In genomic region chr9:86945868-86946711, GRCh38 we compare ENCODE assay signal across 8 cellular contexts. TPM values are rescaled to one million over a fixed set of nuclear protein-coding genes. Genes with fewer than 3 reads are reported as not detected.
DNase-seq lines count a peak whose midpoint lies in the region; ATAC-seq and TF ChIP-seq lines count a peak whose summit lies in the region.

No MANE protein-coding gene starts in this region.

- H3K27me3 ChIP-seq in neural progenitor cell (peaks cover 17% of the 10 kb centered on the region), subcutaneous abdominal adipose tissue (ENCODE audit: control insufficient read depth in 5 of 5, insufficient read depth in 4 of 5, low read length in 5 of 5) (no peaks in the 10 kb centered on the region)

- H3K9ac ChIP-seq in neural progenitor cell (peak overlapping the region; percentile 80), subcutaneous abdominal adipose tissue (ENCODE audit: low read length in 5 of 5) (peak overlapping the region in 4 of 5 donors; percentile 57 to 69 (median 66))

- H3K27me3 Mint-ChIP-seq in neural progenitor cell (ENCODE audit: insufficient read depth, low read depth) = peaks cover 5% of the 10 kb centered on the region

- H3K27ac Mint-ChIP-seq in neural progenitor cell = peak overlapping the region; percentile 37

- peaks cover 53% of the 10 kb centered on the region for H3K4me1 Mint-ChIP-seq in neural progenitor cell

- peak; percentile 35 for ATAC-seq in HG03097 (IDR thresholded peaks at IDR 0.05; ENCODE audit: low FRiP score, unreplicated experiment)

- TF ChIP-seq CTCF in neural progenitor cell (IDR thresholded peaks at IDR 0.05) = peak; percentile 10

- no peaks in the 10 kb centered on the region for H3K9me3 ChIP-seq in neural progenitor cell (ENCODE audit: low read depth)
- no peaks in the 10 kb centered on the region for H3K9me3 ChIP-seq in subcutaneous abdominal adipose tissue (ENCODE audit: control insufficient read depth in 5 of 5, low read length in 5 of 5)

- peaks cover 39% of the 10 kb centered on the region for H3K79me2 ChIP-seq in neural progenitor cell (ENCODE audit: low read depth)

- no peak overlapping the region for H2AFZ ChIP-seq in neural progenitor cell (replicated peaks)

- H3K4me3 Mint-ChIP-seq in neural progenitor cell = peak overlapping the region; percentile 89

- H4K20me1 ChIP-seq in neural progenitor cell (ENCODE audit: low read depth) = peaks cover 34% of the 10 kb centered on the region

- peaks cover 12% of the 10 kb centered on the region for H3K9me3 Mint-ChIP-seq in neural progenitor cell

- H3K27ac ChIP-seq in neural progenitor cell (peak overlapping the region; percentile 97), subcutaneous abdominal adipose tissue (ENCODE audit: low read depth, low read length) (peak overlapping the region; percentile 72)

- peak overlapping the region; percentile 98 for H3K4me2 ChIP-seq in neural progenitor cell

- H3K36me3 ChIP-seq in neural progenitor cell (peaks cover 5% of the 10 kb centered on the region), subcutaneous abdominal adipose tissue (ENCODE audit: control insufficient read depth in 5 of 5, insufficient read depth in 5 of 5, low read length in 5 of 5) (no peaks in the 10 kb centered on the region)

- peaks cover 42% of the 10 kb centered on the region for H3K4me1 ChIP-seq in neural progenitor cell
- H3K4me1 ChIP-seq in subcutaneous abdominal adipose tissue (ENCODE audit: control insufficient read depth in 5 of 5, insufficient read depth in 5 of 5, low read length in 5 of 5) = peaks cover 0 to 44% (median 32%) of the 10 kb centered on the region in 5 donors

- peaks cover 62% of the 10 kb centered on the region for H3F3A ChIP-seq in neural progenitor cell (ENCODE audit: low read depth)

- peak overlapping the region; percentile 97 for H3K4me3 ChIP-seq in neural progenitor cell
- peak overlapping the region; percentile 42 to 99 (median 89) for H3K4me3 ChIP-seq in subcutaneous abdominal adipose tissue (ENCODE audit: low read depth in 1 of 5, low read length in 5 of 5)

- peak; percentile 33 for DNase-seq in NCI-H2227 (lab: John Stamatoyannopoulos, UW; ENCODE audit: unreplicated experiment)
- no peak for DNase-seq in NCI-H2227 treated with DMSO at 0.1 percent for 48 hours (lab: John Stamatoyannopoulos, UW)
- DNase-seq in RKO (ENCODE audit: low spot score) = peak; percentile 61
- DNase-seq in activated gamma-delta T cell treated with anti-CD3 and anti-CD28 coated beads, Interleukin-2, amount 50 U/mL, for 16 hours (ENCODE audit: low read depth) = peak; percentile 31
- DNase-seq in foreskin melanocyte = peak; percentile 49
- peak; percentile 85 for DNase-seq in neural progenitor cell (ENCODE audit: low spot score)

- peaks cover 8% of the 10 kb centered on the region for H3K36me3 Mint-ChIP-seq in neural progenitor cell

RNA-seq across cellular contexts. Expression of gene GAS1, which starts 1.2 kb away (rescaled TPM):
- total RNA-seq in neural progenitor cell (ENCODE audit: low replicate concordance) = 68.1 and 104 TPM in 2 replicates
